Comparison of ENCODE assay signal across 10 cellular contexts in the genomic region with DNA sequence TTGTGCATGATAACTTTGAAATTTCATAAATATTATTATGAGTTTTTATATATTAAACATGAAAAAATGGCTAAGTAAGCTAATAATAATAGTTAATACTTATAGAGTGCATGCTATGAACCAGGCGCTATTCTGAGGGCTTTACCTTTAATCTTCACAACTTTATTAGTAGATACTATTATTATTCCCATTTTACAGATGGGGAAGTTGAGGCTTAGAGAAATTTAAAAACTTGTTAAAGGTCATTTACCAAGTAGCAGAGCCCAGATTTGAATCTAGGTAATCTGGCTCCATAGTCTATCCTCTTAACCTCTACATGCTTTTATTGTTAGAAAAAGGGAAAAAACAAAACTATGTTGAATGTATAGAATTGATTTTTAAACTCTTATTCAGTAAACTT.
"Had no signal": no experiment of that assay in that cellular context is flagged by ENCODE, and none has a peak within 500 bp of the region (broad histone marks: within the 10 kb centered on the region; RNA-seq: fewer than 3 reads in every experiment).

No MANE protein-coding gene starts in this region.

- H3K9me3 ChIP-seq: HAP-1 had no signal

- H3K4me2 ChIP-seq: GM23338 had no signal

- H3K4me3 ChIP-seq: GM23248, GM23338, HAP-1 had no signal

- FAIRE-seq: H54 had no signal

- H3K36me3 ChIP-seq: HAP-1 had no signal

- H2AFZ ChIP-seq: GM23248, GM23338 had no signal

- ATAC-seq: GM23338, HCT116 had no signal

- H3K9ac ChIP-seq: GM23248 had no signal

- H3K27ac ChIP-seq: GM23248 had no signal

- H3K4me1 ChIP-seq: HAP-1 had no signal

- DNase-seq: GM23248, GOT3, H7, H9, HCEC 1CT, HFFc6 had no signal
